25 cellular contexts compared by ENCODE assay signal in the genomic region with DNA sequence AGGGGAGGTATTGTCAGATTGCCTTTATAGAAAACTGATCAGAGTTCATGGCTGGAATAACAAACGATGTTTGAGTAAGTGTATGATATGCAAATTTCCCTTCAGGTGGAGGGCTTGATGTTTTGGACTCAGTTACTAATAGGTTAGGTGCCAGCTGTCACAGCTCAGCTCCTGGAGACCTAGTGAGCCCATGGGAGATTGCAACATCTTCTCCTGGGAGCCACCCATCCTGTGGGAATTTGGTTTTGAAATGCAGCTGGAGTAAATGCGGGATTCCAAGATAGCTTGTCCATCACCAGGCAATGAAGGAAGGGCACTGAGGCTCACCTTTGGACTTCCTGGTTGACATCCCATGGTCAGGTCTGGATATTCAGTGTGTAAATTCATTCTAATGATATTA.
"Had no signal": no experiment of that assay in that cellular context is flagged by ENCODE, and none has a peak within 500 bp of the region (broad histone marks: within the 10 kb centered on the region; RNA-seq: fewer than 3 reads in every experiment).

No MANE protein-coding gene starts in this region.

- H3K36me3 ChIP-seq: breast epithelium, heart right ventricle, lower lobe of right lung, tibial nerve had no signal

- H3K9me3 Mint-ChIP-seq: activated naive CD4-positive, alpha-beta T cell treated with anti-CD3 and anti-CD28 coated beads, Interleukin-2, amount 50 U/mL, for 24 hours; activated naive CD8-positive, alpha-beta T cell treated with anti-CD3 and anti-CD28 coated beads, Interleukin-2, amount 50 U/mL, for 24 hours; activated T-helper 2 cell treated with anti-CD3 and anti-CD28 coated beads, Interferon-gamma antibody, Interleukin-2, Interleukin-4, amounts not matched to agents 10 μg/mL and 5 μg/mL and 100 μg/mL, durations not matched to agents 14 hours and 24 hours and 36 hours; T-helper 2 cell treated with Interferon-gamma antibody and Interleukin-4, amounts not matched to agents 5 μg/mL and 100 μg/mL, for 36 hours had no signal

- H3K9me3 ChIP-seq: heart right ventricle, lower lobe of right lung, mucosa of descending colon had no signal

- H3K36me3 Mint-ChIP-seq: activated CD8-positive, alpha-beta memory T cell treated with anti-CD3 and anti-CD28 coated beads, Interleukin-2, amount 10 ng/mL, durations not matched to agents 7 days and 5 days; activated naive CD4-positive, alpha-beta T cell treated with anti-CD3 and anti-CD28 coated beads, Interleukin-2, amount 50 U/mL, for 24 hours had no signal

- H3K4me2 ChIP-seq: smooth muscle cell had no signal

- H3K4me3 Mint-ChIP-seq: activated CD4-positive, alpha-beta T cell treated with anti-CD3 and anti-CD28 coated beads for 36 hours; activated CD8-positive, alpha-beta memory T cell treated with anti-CD3 and anti-CD28 coated beads, Interleukin-2, amount 10 ng/mL, durations not matched to agents 7 days and 5 days; activated CD8-positive, alpha-beta T cell treated with anti-CD3 and anti-CD28 coated beads, Interleukin-2, amount 10 ng/mL, durations not matched to agents 7 days and 5 days; activated naive CD4-positive, alpha-beta T cell treated with anti-CD3 and anti-CD28 coated beads, Interleukin-2, amount 50 U/mL, for 24 hours; activated naive CD8-positive, alpha-beta T cell treated with anti-CD3 and anti-CD28 coated beads, Interleukin-2, amount 50 U/mL, for 24 hours; nephron; T-helper 2 cell treated with Interferon-gamma antibody and Interleukin-4, amounts not matched to agents 5 μg/mL and 100 μg/mL, for 36 hours had no signal

- ATAC-seq: activated CD4-positive, alpha-beta T cell treated with anti-CD3 and anti-CD28 coated beads for 36 hours; activated CD8-positive, alpha-beta memory T cell treated with anti-CD3 and anti-CD28 coated beads, Interleukin-2, amount 10 ng/mL, durations not matched to agents 7 days and 5 days; activated CD8-positive, alpha-beta T cell treated with anti-CD3 and anti-CD28 coated beads, Interleukin-2, amount 10 ng/mL, durations not matched to agents 7 days and 5 days; activated naive CD8-positive, alpha-beta T cell treated with anti-CD3 and anti-CD28 coated beads, Interleukin-2, amount 50 U/mL, for 24 hours; heart right ventricle; left lobe of liver; mucosa of descending colon; sciatic nerve had no signal

- H3K4me1 Mint-ChIP-seq: activated CD4-positive, alpha-beta T cell treated with anti-CD3 and anti-CD28 coated beads for 36 hours; activated CD8-positive, alpha-beta memory T cell treated with anti-CD3 and anti-CD28 coated beads, Interleukin-2, amount 10 ng/mL, durations not matched to agents 7 days and 5 days; activated naive CD4-positive, alpha-beta T cell treated with anti-CD3 and anti-CD28 coated beads, Interleukin-2, amount 50 U/mL, for 24 hours; activated naive CD8-positive, alpha-beta T cell treated with anti-CD3 and anti-CD28 coated beads, Interleukin-2, amount 50 U/mL, for 24 hours; nephron had no signal

- H3K4me3 ChIP-seq: breast epithelium, heart right ventricle, lower lobe of right lung, mucosa of descending colon, smooth muscle cell, tibial nerve had no signal

- H3K27me3 ChIP-seq: breast epithelium, foreskin keratinocyte, heart right ventricle, tibial nerve had no signal

- H3K27ac ChIP-seq: breast epithelium, foreskin keratinocyte, heart right ventricle, lower lobe of right lung, tibial nerve had no signal

- H3K4me1 ChIP-seq: breast epithelium, heart right ventricle, lower lobe of right lung had no signal

- H3K27ac Mint-ChIP-seq: activated CD4-positive, alpha-beta T cell treated with anti-CD3 and anti-CD28 coated beads for 36 hours; activated CD8-positive, alpha-beta memory T cell treated with anti-CD3 and anti-CD28 coated beads, Interleukin-2, amount 10 ng/mL, durations not matched to agents 7 days and 5 days; activated CD8-positive, alpha-beta T cell treated with anti-CD3 and anti-CD28 coated beads, Interleukin-2, amount 10 ng/mL, durations not matched to agents 7 days and 5 days; activated naive CD4-positive, alpha-beta T cell treated with anti-CD3 and anti-CD28 coated beads, Interleukin-2, amount 50 U/mL, for 24 hours; activated naive CD8-positive, alpha-beta T cell treated with anti-CD3 and anti-CD28 coated beads, Interleukin-2, amount 50 U/mL, for 24 hours; activated T-helper 2 cell treated with anti-CD3 and anti-CD28 coated beads, Interferon-gamma antibody, Interleukin-2, Interleukin-4, amounts not matched to agents 10 μg/mL and 5 μg/mL and 100 μg/mL, durations not matched to agents 14 hours and 24 hours and 36 hours; nephron; progenitor cell of endocrine pancreas; T-helper 2 cell treated with Interferon-gamma antibody and Interleukin-4, amounts not matched to agents 5 μg/mL and 100 μg/mL, for 36 hours had no signal

- DNase-seq: activated CD4-positive, alpha-beta T cell treated with anti-CD3 and anti-CD28 coated beads for 36 hours; activated CD4-positive, CD25-positive, alpha-beta regulatory T cell; activated CD8-positive, alpha-beta memory T cell treated with anti-CD3 and anti-CD28 coated beads, Interleukin-2, amount 10 ng/mL, durations not matched to agents 7 days and 5 days; activated CD8-positive, alpha-beta T cell treated with anti-CD3 and anti-CD28 coated beads, Interleukin-2, amount 10 ng/mL, durations not matched to agents 7 days and 5 days; activated naive CD8-positive, alpha-beta T cell treated with anti-CD3 and anti-CD28 coated beads, Interleukin-2, amount 50 U/mL, for 24 hours; activated T-cell treated with anti-CD3 and anti-CD28 coated beads, Interleukin-2, amount 50 U/mL, for 48 hours; amygdala; central memory CD4-positive, alpha-beta T cell; foreskin keratinocyte; heart right ventricle; lower lobe of right lung; mucosa of descending colon; retina; stimulated activated CD4-positive, alpha-beta T cell treated with anti-CD3 and anti-CD28 coated beads, Interleukin-1b, Interleukin-23, amount 100 ng/mL, for 48 hours; stimulated activated naive CD4-positive, alpha-beta T cell had no signal

- H3K27me3 Mint-ChIP-seq: activated CD8-positive, alpha-beta memory T cell treated with anti-CD3 and anti-CD28 coated beads, Interleukin-2, amount 10 ng/mL, durations not matched to agents 7 days and 5 days; activated naive CD8-positive, alpha-beta T cell treated with anti-CD3 and anti-CD28 coated beads, Interleukin-2, amount 50 U/mL, for 24 hours; progenitor cell of endocrine pancreas had no signal
